Comparison of ENCODE assay signal across 26 cellular contexts in genomic region chrX:114047558-114047957, GRCh38.
"Had no signal": no experiment of that assay in that cellular context is flagged by ENCODE, and none has a peak within 500 bp of the region (broad histone marks: within the 10 kb centered on the region; RNA-seq: fewer than 3 reads in every experiment).

No MANE protein-coding gene starts in this region.

- DNase-seq: activated B cell treated with CpG ODN at 0.5 μM for 24 hours; activated CD4-positive, alpha-beta T cell treated with anti-CD3 and anti-CD28 coated beads for 36 hours; activated CD4-positive, alpha-beta T cell treated with anti-CD3 and anti-CD28 coated beads, Interleukin-2, amount 50 U/mL, for 4 hours; activated CD8-positive, alpha-beta memory T cell treated with anti-CD3 and anti-CD28 coated beads for 24 hours; activated CD8-positive, alpha-beta memory T cell treated with anti-CD3 and anti-CD28 coated beads, Interleukin-2, amount 50 U/mL, for 4 hours; activated T-cell treated with anti-CD3 and anti-CD28 coated beads, Interleukin-2, amount 50 U/mL, for 24 hours; aorta; central memory CD4-positive, alpha-beta T cell; dermis blood vessel endothelial cell; effector CD8-positive, alpha-beta T cell; foreskin melanocyte; glutamatergic neuron; hippocampal formation; kidney; naive thymus-derived CD8-positive, alpha-beta T cell; psoas muscle; stimulated activated CD4-positive, alpha-beta T cell treated with anti-CD3 and anti-CD28 coated beads, Interleukin-4, amount 100 ng/mL, for 24 hours; stimulated activated naive CD4-positive, alpha-beta T cell treated with Interleukin-2 at 50 U/mL for 16 hours; thyroid gland; upper lobe of right lung had no signal

- H3K4me3 ChIP-seq: lung, psoas muscle, right atrium auricular region, thyroid gland, upper lobe of right lung had no signal

- H3K36me3 ChIP-seq: right atrium auricular region, thyroid gland, upper lobe of right lung had no signal

- H3K9me3 ChIP-seq: psoas muscle, right atrium auricular region, thyroid gland, upper lobe of right lung had no signal

- ATAC-seq: activated CD4-positive, alpha-beta T cell treated with anti-CD3 and anti-CD28 coated beads for 36 hours; activated naive CD4-positive, alpha-beta T cell treated with anti-CD3 and anti-CD28 coated beads, Interleukin-2, amount 50 U/mL, for 72 hours; activated T-helper 17 cell treated with anti-CD3 and anti-CD28 coated beads, Interleukin-2, amount 50 U/mL, for 72 hours; esophagus mucosa; left lobe of liver; naive thymus-derived CD8-positive, alpha-beta T cell; psoas muscle; upper lobe of right lung had no signal

- H3K27me3 ChIP-seq: right atrium auricular region, thyroid gland, upper lobe of right lung had no signal

- H3K4me1 ChIP-seq: psoas muscle, right atrium auricular region, thyroid gland, upper lobe of right lung had no signal

- H3K27ac ChIP-seq: psoas muscle, right atrium auricular region, thyroid gland, upper lobe of right lung had no signal

- FAIRE-seq: kidney had no signal
